ENCODE assay signal across 8 cellular contexts in the genomic region with DNA sequence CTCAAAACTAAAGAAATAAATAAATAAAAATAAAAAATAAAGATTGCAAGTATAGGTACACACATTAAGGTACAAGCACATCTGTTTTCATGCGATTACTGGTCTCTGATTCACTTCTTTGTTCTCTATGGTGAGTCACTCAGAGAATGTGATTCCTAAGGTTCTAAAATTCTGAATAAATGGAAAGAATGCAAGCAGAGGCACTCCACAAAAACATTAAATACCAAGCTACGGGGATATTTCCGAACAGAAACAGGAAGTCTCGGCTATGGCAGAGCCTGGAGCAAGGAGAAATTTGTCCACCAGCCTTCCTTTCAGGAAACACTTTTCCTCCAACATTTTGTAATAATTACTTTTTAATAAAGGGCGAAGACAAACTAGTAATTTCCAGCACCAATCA. TPM values are rescaled to one million over a fixed set of nuclear protein-coding genes. Genes with fewer than 3 reads are reported as not detected.
DNase-seq lines count a peak whose midpoint lies in the region; ATAC-seq and TF ChIP-seq lines count a peak whose summit lies in the region.

No MANE protein-coding gene starts in this region.

- H3K36me3 Mint-ChIP-seq in activated CD4-positive, alpha-beta T cell treated with anti-CD3 and anti-CD28 coated beads, Interleukin-2, amount 10 ng/mL, durations not matched to agents 7 days and 5 days (ENCODE audit: low read depth), result peaks cover 27% of the 10 kb centered on the region

- peak overlapping the region; percentile 93 for H3K27ac Mint-ChIP-seq in activated CD4-positive, alpha-beta T cell treated with anti-CD3 and anti-CD28 coated beads, Interleukin-2, amount 10 ng/mL, durations not matched to agents 7 days and 5 days

- H3K4me3 ChIP-seq in foreskin fibroblast (ENCODE audit: low read depth in 1 of 2, low read length in 2 of 2) (peak overlapping the region; percentile 65 to 73), skeletal muscle cell (ENCODE audit: low read depth, low read length) (peak overlapping the region; percentile 82)

- CTCF ChIA-PET in activated CD4-positive, alpha-beta T cell treated with anti-CD3 and anti-CD28 coated beads, Interleukin-2, amount 10 ng/mL, durations not matched to agents 7 days and 5 days (lab: Charles Lee), result no interaction called here

- TF ChIP-seq CTCF in VCaP (conservative IDR thresholded peaks at IDR 0.05), result no peak
- TF ChIP-seq CTCF in foreskin fibroblast (IDR thresholded peaks at IDR 0.05; ENCODE audit: low read depth, low read length), result no peak

- H3K4me3 Mint-ChIP-seq in activated CD4-positive, alpha-beta T cell treated with anti-CD3 and anti-CD28 coated beads, Interleukin-2, amount 10 ng/mL, durations not matched to agents 7 days and 5 days, result peak overlapping the region; percentile 89

- H3K27ac ChIP-seq in VCaP, result peak overlapping the region; percentile 84

- no peak for DNase-seq in activated CD4-positive, alpha-beta T cell treated with anti-CD3 and anti-CD28 coated beads, Interleukin-2, amount 10 ng/mL, durations not matched to agents 7 days and 5 days
- DNase-seq in activated CD4-positive, alpha-beta T cell treated with anti-CD3 and anti-CD28 coated beads, Interleukin-2, amount 50 U/mL, for 1 hour, result no peak
- peak; percentile 74 to 87 for DNase-seq in foreskin fibroblast
- no peak for DNase-seq in skeletal muscle cell (ENCODE audit: low read depth)
- DNase-seq in stimulated activated CD4-positive, alpha-beta T cell treated with anti-CD3 and anti-CD28 coated beads, Interleukin-4, amount 100 ng/mL, for 1 hour, result no peak
- DNase-seq in stimulated activated naive CD4-positive, alpha-beta T cell treated with Interleukin-2 at 50 U/mL for 16 hours (lab: John Stamatoyannopoulos, UW), result no peak

- H3K27me3 Mint-ChIP-seq in activated CD4-positive, alpha-beta T cell treated with anti-CD3 and anti-CD28 coated beads, Interleukin-2, amount 10 ng/mL, durations not matched to agents 7 days and 5 days, result no peaks in the 10 kb centered on the region

- no peak for ATAC-seq in HG03571 (IDR thresholded peaks at IDR 0.05; ENCODE audit: unreplicated experiment)

- no peaks in the 10 kb centered on the region for H3K9me3 Mint-ChIP-seq in activated CD4-positive, alpha-beta T cell treated with anti-CD3 and anti-CD28 coated beads, Interleukin-2, amount 10 ng/mL, durations not matched to agents 7 days and 5 days

- peaks cover 76% of the 10 kb centered on the region for H3K4me1 Mint-ChIP-seq in activated CD4-positive, alpha-beta T cell treated with anti-CD3 and anti-CD28 coated beads, Interleukin-2, amount 10 ng/mL, durations not matched to agents 7 days and 5 days

- POLR2A ChIA-PET in activated CD4-positive, alpha-beta T cell treated with anti-CD3 and anti-CD28 coated beads, Interleukin-2, amount 10 ng/mL, durations not matched to agents 7 days and 5 days (lab: Charles Lee), result interaction anchor here (0.6 to 1.3 kb wide), 2 partner anchors 39 to 95 kb away, joined by 3 read pairs; no protein-coding TSS in a partner anchor

RNA-seq across cellular contexts. Expression of gene VOPP1, which starts 1.4 kb away (rescaled TPM):
- total RNA-seq in activated CD4-positive, alpha-beta T cell treated with anti-CD3 and anti-CD28 coated beads, Interleukin-2, amount 10 ng/mL, durations not matched to agents 7 days and 5 days, result 10 to 100 TPM; 74.5 to 77.2 TPM

Comparison
In these comparisons a context has a peak if more than half of its experiments do, and no peak if none do; other contexts are left out.
1. DNase-seq: peak in foreskin fibroblast (2 of 2); none in activated CD4-positive, alpha-beta T cell treated with anti-CD3 and anti-CD28 coated beads, Interleukin-2, amount 10 ng/mL, durations not matched to agents 7 days and 5 days (single experiment), activated CD4-positive, alpha-beta T cell treated with anti-CD3 and anti-CD28 coated beads, Interleukin-2, amount 50 U/mL, for 1 hour (single experiment), skeletal muscle cell (single experiment), stimulated activated CD4-positive, alpha-beta T cell treated with anti-CD3 and anti-CD28 coated beads, Interleukin-4, amount 100 ng/mL, for 1 hour (single experiment) and stimulated activated naive CD4-positive, alpha-beta T cell treated with Interleukin-2 at 50 U/mL for 16 hours (single experiment).